10 cellular contexts compared by ENCODE assay signal in genomic region chr22:42754658-42755057, GRCh38. TPM values are rescaled to one million over a fixed set of nuclear protein-coding genes. Genes with fewer than 3 reads are reported as not detected.
DNase-seq lines count a peak whose midpoint lies in the region; ATAC-seq and TF ChIP-seq lines count a peak whose summit lies in the region.
"Had no signal": no experiment of that assay in that cellular context is flagged by ENCODE, and none has a peak within 500 bp of the region (broad histone marks: within the 10 kb centered on the region; RNA-seq: fewer than 3 reads in every experiment).

No MANE protein-coding gene starts in this region.

- TF ChIP-seq EP300 in suprapubic skin (IDR thresholded peaks at IDR 0.05), result no peak

- no peaks in the 10 kb centered on the region for H4K20me1 ChIP-seq in HCT116 (ENCODE audit: insufficient read depth)

- no peaks in the 10 kb centered on the region for H3K9me3 Mint-ChIP-seq in WTC11
- H3K9me3 Mint-ChIP-seq: activated naive CD4-positive, alpha-beta T cell treated with anti-CD3 and anti-CD28 coated beads, Interleukin-2, amount 50 U/mL, for 72 hours had no signal

- DNase-seq in HCT116 (ENCODE audit: low read depth, low spot score), result no peak
- no peak for DNase-seq in WTC11 (ENCODE audit: low spot score)
- DNase-seq in cardiac muscle cell (ENCODE audit: low read depth in 1 of 2, low spot score in 1 of 2), result peak; percentile 30 to 76
- DNase-seq in suprapubic skin (ENCODE audit: low spot score in 2 of 2), result no peak
- no peak for DNase-seq in NCI-H2171 treated with DMSO at 0.1 percent for 48 hours (lab: John Stamatoyannopoulos, UW)
- no peak for DNase-seq in hippocampal formation (lab: John Stamatoyannopoulos, UW)
- no peak for DNase-seq in NCI-H524 treated with DMSO at 0.1 percent for 48 hours (lab: John Stamatoyannopoulos, UW)
- DNase-seq: NCI-H2081 had no signal

- no TSS peak for BruUV-seq in HCT116 (replicated peaks; lab: Mats Ljungman, UMichigan)

- ATAC-seq in HCT116, result peak; percentile 28; the same call in 1 of the 2 replicates
- no peak for ATAC-seq in WTC11
- no peak for ATAC-seq in GM19397 (IDR thresholded peaks at IDR 0.05; ENCODE audit: unreplicated experiment)
- ATAC-seq: activated naive CD4-positive, alpha-beta T cell treated with anti-CD3 and anti-CD28 coated beads, Interleukin-2, amount 50 U/mL, for 72 hours had no signal

- H3K36me3 Mint-ChIP-seq in WTC11, result no peaks in the 10 kb centered on the region
- H3K36me3 Mint-ChIP-seq: activated naive CD4-positive, alpha-beta T cell treated with anti-CD3 and anti-CD28 coated beads, Interleukin-2, amount 50 U/mL, for 72 hours had no signal

- H3K9ac ChIP-seq in HCT116 (ENCODE audit: low read length), result no peak overlapping the region

- H3K4me2 ChIP-seq in HCT116 (ENCODE audit: low read length), result peak overlapping the region; percentile 60

- H3K9me3 ChIP-seq in HCT116 (ENCODE audit: control insufficient read depth in 1 of 2, insufficient read depth in 1 of 2, low read depth in 1 of 2, low read length in 2 of 2), result no peaks in the 10 kb centered on the region
- H3K9me3 ChIP-seq in cardiac muscle cell (ENCODE audit: low read depth), result no peaks in the 10 kb centered on the region
- no peaks in the 10 kb centered on the region for H3K9me3 ChIP-seq in suprapubic skin

- H3K36me3 ChIP-seq in HCT116 (ENCODE audit: control insufficient read depth in 1 of 2, insufficient read depth in 2 of 2, low read length in 2 of 2) (no peaks in the 10 kb centered on the region), cardiac muscle cell (no peaks in the 10 kb centered on the region), suprapubic skin (no peaks in the 10 kb centered on the region)

- no peaks in the 10 kb centered on the region; the same call in 1 of the 2 replicates for H3K27me3 Mint-ChIP-seq in WTC11 (ENCODE audit: low read depth)

- H3K4me1 ChIP-seq in HCT116 (ENCODE audit: control insufficient read depth in 1 of 2, insufficient read depth in 2 of 2, low read length in 2 of 2) (peaks cover 31% of the 10 kb centered on the region in 2 experiments), cardiac muscle cell (ENCODE audit: low read depth) (no peaks in the 10 kb centered on the region), suprapubic skin (peaks cover 35% of the 10 kb centered on the region)

- no peak for TF ChIP-seq RAD21 in HCT116 (IDR thresholded peaks at IDR 0.05; ENCODE audit: low read depth)

- 35% methylated on average over 2 of the region's 6 CpGs for WGBS in suprapubic skin

- POLR2A ChIA-PET in HCT116 (lab: Charles Lee), result interaction anchor here (1.8 kb wide), 1 partner anchor 139 kb away, joined by 7 read pairs; no protein-coding TSS in a partner anchor
- POLR2A ChIA-PET in WTC11 (lab: Charles Lee), result interaction anchor here (0.7 kb wide), 1 partner anchor 12 kb away, joined by 5 read pairs; no protein-coding TSS in a partner anchor

- no peak overlapping the region for H3K27ac Mint-ChIP-seq in WTC11
- H3K27ac Mint-ChIP-seq: activated naive CD4-positive, alpha-beta T cell treated with anti-CD3 and anti-CD28 coated beads, Interleukin-2, amount 50 U/mL, for 72 hours had no signal

- intact Hi-C loops in HCT116 (cut with micrococcal nuclease), result no loop called here

- RAD21 ChIA-PET in HCT116 (lab: Charles Lee; ENCODE audit: low non-redundant PET in 1 of 2, low total read pairs in 2 of 2, uncharacterized antibody in 2 of 2, unreplicated experiment in 2 of 2), result interaction anchor here in 1 of 2 experiments (0.7 kb wide), 1 partner anchor 388 kb away, joined by 3 read pairs; no protein-coding TSS in a partner anchor

- no peak for TF ChIP-seq POLR2A in HCT116 (IDR thresholded peaks at IDR 0.05; ENCODE audit: borderline replicate concordance, extremely low read depth, insufficient read depth, insufficient read length)
- no peak for TF ChIP-seq POLR2A in suprapubic skin (IDR thresholded peaks at IDR 0.05)

- no peak overlapping the region for H2AFZ ChIP-seq in HCT116 (ENCODE audit: low read depth, low read length, poor library complexity, severe bottlenecking)

- CTCF ChIA-PET in HCT116 (lab: Charles Lee) (no interaction called here), WTC11 (lab: Charles Lee) (no interaction called here)

- H3K27ac ChIP-seq in HCT116 (ENCODE audit: low read depth, low read length) (0 out of 2 replicates have a peak overlapping the region, but pooled peaks have one; percentile 37), cardiac muscle cell (no peak overlapping the region), suprapubic skin (peak overlapping the region; percentile 70)

- H3K4me1 Mint-ChIP-seq in WTC11, result peaks cover 14% of the 10 kb centered on the region

- H3K79me2 ChIP-seq in HCT116 (ENCODE audit: insufficient read depth, low read length), result no peaks in the 10 kb centered on the region

- no peak overlapping the region for H3K4me3 Mint-ChIP-seq in WTC11

- H3K4me3 ChIP-seq in HCT116 (replicated peaks in 1 of 2; ENCODE audit: low read depth in 1 of 2, low read length in 2 of 2) (no peak overlapping the region), cardiac muscle cell (no peak overlapping the region), suprapubic skin (no peak overlapping the region)

- no peaks in the 10 kb centered on the region for H3K9me2 ChIP-seq in HCT116 (ENCODE audit: insufficient read depth)

- TF ChIP-seq CTCF in HCT116 (IDR thresholded peaks at IDR 0.05 in 2 of 3, conservative IDR thresholded peaks at IDR 0.05 in 1 of 3; ENCODE audit: borderline replicate concordance in 1 of 3, insufficient read depth in 1 of 3, low read depth in 2 of 3, low read length in 2 of 3) (no peak), WTC11 (IDR thresholded peaks at IDR 0.05) (no peak), cardiac muscle cell (IDR thresholded peaks at IDR 0.05; ENCODE audit: low read depth, low read length) (no peak), suprapubic skin (IDR thresholded peaks at IDR 0.05) (no peak)

- H3K27me3 ChIP-seq in HCT116 (ENCODE audit: insufficient read depth, low read length), result no peaks in the 10 kb centered on the region
- H3K27me3 ChIP-seq in cardiac muscle cell, result peaks cover 9% of the 10 kb centered on the region
- H3K27me3 ChIP-seq in suprapubic skin, result no peaks in the 10 kb centered on the region

TF ChIP-seq in HCT116, 20 proteins besides CTCF, POLR2A, EP300 and RAD21:
- TF ChIP-seq SP1 (IDR thresholded peaks at IDR 0.05; ENCODE audit: low read depth), result no peak
- TF ChIP-seq YY1 (IDR thresholded peaks at IDR 0.05; ENCODE audit: extremely low read depth, insufficient replicate concordance, low read depth, low read length), result no peak

TF ChIP-seq in WTC11, 78 proteins besides CTCF, POLR2A, EP300 and RAD21:
- 0 out of 2 replicates have a peak, but pooled peaks have one; percentile 28 for TF ChIP-seq GABPB1 (CRISPR knock-in tag; IDR thresholded peaks at IDR 0.05)
- TF ChIP-seq MLX (CRISPR knock-in tag; IDR thresholded peaks at IDR 0.05), result no peak

RNA-seq across cellular contexts. Expression of gene A4GALT, which starts 34.0 kb away (rescaled TPM):
- total RNA-seq in HCT116 (2021; ENCODE audit: unreplicated experiment), result 16.0 TPM
- 14.2 and 14.3 TPM in 2 replicates for polyA plus RNA-seq in HCT116 (2012)
- total RNA-seq in WTC11 (2021), result 13.9 to 22.1 TPM (median 16.8 TPM) in 3 replicates
- 17.7 and 26.1 TPM in 2 replicates for total RNA-seq in cardiac muscle cell
- 15.1 and 20.2 TPM in 2 replicates for polyA plus RNA-seq in cardiac muscle cell
- 10 to 100 TPM in 2 of 4 donors, 1 to 10 TPM in 2; 6.7 to 11.6 (median 8.8) TPM for total RNA-seq in suprapubic skin

Comparison
In these comparisons a context has a peak if more than half of its experiments do, and no peak if none do; other contexts are left out.
1. DNase-seq: peak in cardiac muscle cell (2 of 2); none in HCT116 (single experiment), WTC11 (single experiment), suprapubic skin (0 of 2), NCI-H2171 treated with DMSO at 0.1 percent for 48 hours (single experiment), hippocampal formation (0 of 2) and NCI-H524 treated with DMSO at 0.1 percent for 48 hours (single experiment).